ENCODE assay signal across 28 cellular contexts in genomic region chr12:107096571-107096970, GRCh38.
"Had no signal": no experiment of that assay in that cellular context is flagged by ENCODE, and none has a peak within 500 bp of the region (broad histone marks: within the 10 kb centered on the region; RNA-seq: fewer than 3 reads in every experiment).

No MANE protein-coding gene starts in this region.

- DNase-seq: colonic mucosa; cortex of kidney; dermis blood vessel endothelial cell; dorsolateral prefrontal cortex; effector CD4-positive, alpha-beta T cell; effector CD8-positive, alpha-beta T cell; effector memory CD4-positive, alpha-beta T cell; effector memory CD8-positive, alpha-beta T cell; endodermal cell; erythroblast; esophagus squamous epithelium; foreskin fibroblast; foreskin keratinocyte; foreskin melanocyte; gastrocnemius medialis; glutamatergic neuron; head of caudate nucleus; heart left ventricle; heart right ventricle had no signal

- H3K27me3 ChIP-seq: colonic mucosa, dorsolateral prefrontal cortex, esophagus squamous epithelium, gastrocnemius medialis, gastroesophageal sphincter, heart left ventricle, heart right ventricle, hepatocyte had no signal

- H3K27ac ChIP-seq: colonic mucosa, coronary artery, dorsolateral prefrontal cortex, epithelial cell of prostate, esophagus squamous epithelium, foreskin keratinocyte, gastrocnemius medialis, gastroesophageal sphincter, heart left ventricle, heart right ventricle, hepatocyte had no signal

- H3K4me2 ChIP-seq: hepatocyte had no signal

- ATAC-seq: effector memory CD8-positive, alpha-beta T cell; esophagus mucosa; foreskin keratinocyte; gastrocnemius medialis; gastroesophageal sphincter; heart left ventricle; heart right ventricle had no signal

- FAIRE-seq: colon, endometrium, endothelial cell of umbilical vein, frontal cortex had no signal

- H3K4me3 ChIP-seq: colonic mucosa, coronary artery, dorsolateral prefrontal cortex, esophagus squamous epithelium, gastrocnemius medialis, gastroesophageal sphincter, heart left ventricle, heart right ventricle, hepatocyte had no signal

- H3K9me3 ChIP-seq: colonic mucosa, gastrocnemius medialis, gastroesophageal sphincter, heart left ventricle, heart right ventricle had no signal

- H3K36me3 ChIP-seq: colonic mucosa, esophagus squamous epithelium, gastrocnemius medialis, gastroesophageal sphincter, heart left ventricle, heart right ventricle had no signal

- H2AFZ ChIP-seq: hepatocyte had no signal
